In the genomic region with DNA sequence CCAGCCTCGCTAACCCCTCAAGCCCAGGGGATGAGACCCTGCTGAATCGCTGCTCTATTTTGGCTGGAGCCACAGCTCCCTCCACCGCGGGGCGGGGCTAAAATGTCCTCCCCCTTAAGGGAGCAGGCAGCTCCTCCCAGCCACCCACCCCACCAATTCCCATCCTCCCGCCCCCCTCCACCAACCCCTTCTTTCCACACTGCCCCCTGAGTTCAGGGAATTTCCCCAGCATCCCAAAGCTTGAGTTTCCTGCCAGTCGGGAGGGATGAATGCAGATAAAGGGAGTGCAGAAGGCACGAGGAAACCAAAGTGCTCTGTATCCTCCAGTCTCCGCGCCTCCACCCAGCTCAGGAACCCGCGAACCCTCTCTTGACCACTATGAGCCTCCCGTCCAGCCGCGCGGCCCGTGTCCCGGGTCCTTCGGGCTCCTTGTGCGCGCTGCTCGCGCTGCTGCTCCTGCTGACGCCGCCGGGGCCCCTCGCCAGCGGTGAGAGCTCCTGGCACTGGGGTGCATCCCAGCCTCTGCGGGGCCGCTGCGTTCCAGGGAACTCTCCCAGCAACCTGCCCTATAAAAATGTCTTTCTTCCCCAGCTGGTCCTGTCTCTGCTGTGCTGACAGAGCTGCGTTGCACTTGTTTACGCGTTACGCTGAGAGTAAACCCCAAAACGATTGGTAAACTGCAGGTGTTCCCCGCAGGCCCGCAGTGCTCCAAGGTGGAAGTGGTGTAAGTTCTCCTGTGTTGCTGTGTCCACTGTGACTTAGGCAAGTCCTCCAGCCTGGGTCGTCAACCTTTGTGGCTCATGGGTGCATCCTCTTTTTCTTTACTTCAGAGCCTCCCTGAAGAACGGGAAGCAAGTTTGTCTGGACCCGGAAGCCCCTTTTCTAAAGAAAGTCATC, we compare ENCODE assay signal across 9 cellular contexts. TPM values are rescaled to one million over a fixed set of nuclear protein-coding genes. Genes with fewer than 3 reads are reported as not detected.
DNase-seq lines count a peak whose midpoint lies in the region; ATAC-seq and TF ChIP-seq lines count a peak whose summit lies in the region.
"Had no signal": no experiment of that assay in that cellular context is flagged by ENCODE, and none has a peak within 500 bp of the region (broad histone marks: within the 10 kb centered on the region; RNA-seq: fewer than 3 reads in every experiment).

A gene (plus strand): TSS at position 306 of the 897 bp plus-strand sequence. CDS start 73 bp downstream, at position 379.

- intact Hi-C loops in dendritic cell treated with granulocyte-macrophage colony-stimulating factor and Interleukin-4, amounts not matched to agents 40 ng/mL and 50 ng/mL, for 4 days (cut with micrococcal nuclease): no loop called here
- intact Hi-C loops in tibial artery (cut with DNase I; ENCODE audit: low total_unique reads): no loop called here

- no peaks in the 10 kb centered on the region for H3K36me3 Mint-ChIP-seq in dendritic cell treated with granulocyte-macrophage colony-stimulating factor and Interleukin-4, amounts not matched to agents 40 ng/mL and 50 ng/mL, for 4 days (ENCODE audit: low read depth)
- H3K36me3 Mint-ChIP-seq: CD4-positive, CD25-positive, alpha-beta regulatory T cell had no signal

- H3K9me3 ChIP-seq in tibial artery: no peaks in the 10 kb centered on the region

- H3K27ac ChIP-seq in tibial artery: no peak within 1 kb of the TSS
- H3K27ac ChIP-seq in RWPE1: no peak within 1 kb of the TSS

- H3K36me3 ChIP-seq in tibial artery: no peaks in the 10 kb centered on the region

- H3K27me3 ChIP-seq in tibial artery: peaks cover 0 to 14% of the 10 kb centered on the region in 2 donors

- peak; percentile 77 for ATAC-seq in left lobe of liver

- POLR2A ChIA-PET in HEK293T (lab: Yijun Ruan, JAX): no interaction called here
- POLR2A ChIA-PET in RWPE1 (lab: Yijun Ruan, JAX; ENCODE audit: low non-redundant PET): no interaction called here

- H3K27me3 Mint-ChIP-seq in dendritic cell treated with granulocyte-macrophage colony-stimulating factor and Interleukin-4, amounts not matched to agents 40 ng/mL and 50 ng/mL, for 4 days: peaks cover 15% of the 10 kb centered on the region
- H3K27me3 Mint-ChIP-seq: CD4-positive, CD25-positive, alpha-beta regulatory T cell had no signal

- H3K4me1 ChIP-seq in tibial artery: peaks cover 0 to 11% (median 7%) of the 10 kb centered on the region in 4 donors

- no peaks in the 10 kb centered on the region for H3K9me3 Mint-ChIP-seq in dendritic cell treated with granulocyte-macrophage colony-stimulating factor and Interleukin-4, amounts not matched to agents 40 ng/mL and 50 ng/mL, for 4 days

- DNase-seq in NCI-H748 (lab: John Stamatoyannopoulos, UW; ENCODE audit: unreplicated experiment): peak; percentile 23
- DNase-seq in NCI-H748 treated with DMSO at 0.1 percent for 48 hours (lab: John Stamatoyannopoulos, UW): no peak
- no peak for DNase-seq in left lobe of liver (ENCODE audit: low spot score)
- no peak for DNase-seq in tibial artery
- no peak for DNase-seq in HEK293T (ENCODE audit: extremely low spot score)
- no peak for DNase-seq in cortex of kidney (lab: John Stamatoyannopoulos, UW)
- DNase-seq in RWPE1 (ENCODE audit: low spot score): no peak
- DNase-seq: CD4-positive, CD25-positive, alpha-beta regulatory T cell had no signal

- TF ChIP-seq CTCF in tibial artery (IDR thresholded peaks at IDR 0.05): no peak
- TF ChIP-seq CTCF in RWPE1 (conservative IDR thresholded peaks at IDR 0.05; ENCODE audit: low read depth): no peak

- CTCF ChIA-PET in HEK293T (lab: Yijun Ruan, JAX): no interaction called here
- CTCF ChIA-PET in RWPE1 (lab: Yijun Ruan, JAX): interaction anchor here (0.6 to 0.7 kb wide), 2 partner anchors 159 to 1615 kb away, joined by 3 read pairs; no protein-coding TSS in a partner anchor

- H3K4me3 ChIP-seq in tibial artery: peak within 1 kb of the TSS; percentile 24 to 47

- H3K27ac Mint-ChIP-seq in dendritic cell treated with granulocyte-macrophage colony-stimulating factor and Interleukin-4, amounts not matched to agents 40 ng/mL and 50 ng/mL, for 4 days: peak within 1 kb of the TSS; percentile 70
- H3K27ac Mint-ChIP-seq: CD4-positive, CD25-positive, alpha-beta regulatory T cell had no signal

- peaks cover 11% of the 10 kb centered on the region for H3K4me1 Mint-ChIP-seq in dendritic cell treated with granulocyte-macrophage colony-stimulating factor and Interleukin-4, amounts not matched to agents 40 ng/mL and 50 ng/mL, for 4 days (ENCODE audit: low read depth)
- H3K4me1 Mint-ChIP-seq: CD4-positive, CD25-positive, alpha-beta regulatory T cell had no signal

- peak within 1 kb of the TSS; percentile 74 for H3K4me3 Mint-ChIP-seq in dendritic cell treated with granulocyte-macrophage colony-stimulating factor and Interleukin-4, amounts not matched to agents 40 ng/mL and 50 ng/mL, for 4 days
- H3K4me3 Mint-ChIP-seq: CD4-positive, CD25-positive, alpha-beta regulatory T cell had no signal

TF ChIP-seq in HEK293T, 16 proteins besides CTCF, POLR2A, EP300 and RAD21:
- TF ChIP-seq NFRKB (IDR thresholded peaks at IDR 0.05) (no peak), FOXK2 (IDR thresholded peaks at IDR 0.05) (no peak), ELF4 (IDR thresholded peaks at IDR 0.05) (no peak), FOXM1 (IDR thresholded peaks at IDR 0.05; ENCODE audit: borderline replicate concordance) (no peak), L3MBTL2 (conservative IDR thresholded peaks at IDR 0.05) (no peak), FOXA1 (IDR thresholded peaks at IDR 0.05) (no peak), SUZ12 (IDR thresholded peaks at IDR 0.05) (no peak), TARDBP (IDR thresholded peaks at IDR 0.05) (no peak), CTBP1 (IDR thresholded peaks at IDR 0.05; ENCODE audit: borderline replicate concordance) (no peak), BHLHE40 (IDR thresholded peaks at IDR 0.05; ENCODE audit: borderline replicate concordance) (no peak), HDGF (IDR thresholded peaks at IDR 0.05; ENCODE audit: borderline replicate concordance) (no peak), ARNT (IDR thresholded peaks at IDR 0.05) (no peak), SP1 (IDR thresholded peaks at IDR 0.05) (no peak), LEF1 (IDR thresholded peaks at IDR 0.05; ENCODE audit: borderline replicate concordance) (no peak), ZNF384 (IDR thresholded peaks at IDR 0.05) (no peak)
- TF ChIP-seq, protein P1, sequence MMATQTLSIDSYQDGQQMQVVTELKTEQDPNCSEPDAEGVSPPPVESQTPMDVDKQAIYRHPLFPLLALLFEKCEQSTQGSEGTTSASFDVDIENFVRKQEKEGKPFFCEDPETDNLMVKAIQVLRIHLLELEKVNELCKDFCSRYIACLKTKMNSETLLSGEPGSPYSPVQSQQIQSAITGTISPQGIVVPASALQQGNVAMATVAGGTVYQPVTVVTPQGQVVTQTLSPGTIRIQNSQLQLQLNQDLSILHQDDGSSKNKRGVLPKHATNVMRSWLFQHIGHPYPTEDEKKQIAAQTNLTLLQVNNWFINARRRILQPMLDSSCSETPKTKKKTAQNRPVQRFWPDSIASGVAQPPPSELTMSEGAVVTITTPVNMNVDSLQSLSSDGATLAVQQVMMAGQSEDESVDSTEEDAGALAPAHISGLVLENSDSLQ (IDR thresholded peaks at IDR 0.05): no peak
TF ChIP-seq in HEK293T: peak in this region for 0.

RNA-seq across cellular contexts. Expression of the gene that starts here (rescaled TPM):
- total RNA-seq in left lobe of liver: 1.1 TPM
- total RNA-seq: CD4-positive, CD25-positive, alpha-beta regulatory T cell had no signal
